1 cellular context compared by ENCODE assay signal in the genomic region with DNA sequence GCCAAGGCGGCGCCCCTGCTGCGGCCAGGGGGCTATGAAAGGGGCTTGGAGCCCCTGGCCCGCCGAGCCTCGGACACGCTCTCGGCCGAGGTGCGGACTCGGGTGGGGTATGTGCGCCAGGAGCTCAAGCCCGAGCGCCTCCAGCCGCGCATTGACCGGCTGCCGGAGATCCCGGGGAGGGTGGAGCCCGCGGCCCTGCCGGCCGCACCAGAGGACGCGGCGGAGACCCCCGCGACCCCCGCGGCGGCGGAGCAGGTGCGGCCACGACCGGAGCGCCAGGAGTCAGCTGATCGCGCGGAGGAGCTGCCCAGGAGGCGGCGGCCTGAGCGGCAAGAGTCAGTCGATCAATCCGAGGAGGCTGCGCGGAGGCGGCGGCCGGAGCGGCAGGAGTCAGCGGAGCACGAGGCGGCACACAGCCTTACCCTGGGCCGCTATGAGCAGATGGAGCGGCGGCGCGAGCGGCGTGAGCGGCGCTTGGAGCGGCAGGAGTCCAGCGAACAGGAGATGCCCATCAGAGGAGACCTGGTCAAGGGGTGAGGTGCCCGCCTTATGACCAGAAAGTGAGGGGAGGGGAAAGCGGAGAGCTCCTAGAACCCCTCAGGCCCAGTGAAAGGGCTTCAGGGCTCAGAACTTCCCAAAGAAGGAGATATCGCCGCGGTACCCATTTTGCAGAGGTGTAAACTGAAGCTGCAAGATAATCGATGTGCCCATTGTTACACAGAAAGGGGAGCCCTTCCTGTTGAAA.
TF ChIP-seq lines count a peak whose summit lies in the region.

No MANE protein-coding gene starts in this region.

TF ChIP-seq in Ishikawa, 13 proteins besides CTCF, POLR2A, EP300 and RAD21 (continued from another document):
- TF ChIP-seq FOXM1 (IDR thresholded peaks at IDR 0.05; ENCODE audit: borderline replicate concordance, low read depth): no peak
